12 cellular contexts compared by ENCODE assay signal in genomic region chr9:88041447-88041846, GRCh38.
DNase-seq lines count a peak whose midpoint lies in the region; ATAC-seq and TF ChIP-seq lines count a peak whose summit lies in the region.
"Had no signal": no experiment of that assay in that cellular context is flagged by ENCODE, and none has a peak within 500 bp of the region (broad histone marks: within the 10 kb centered on the region; RNA-seq: fewer than 3 reads in every experiment).

No MANE protein-coding gene starts in this region.

- ATAC-seq in heart right ventricle: no peak
- peak; percentile 56 for ATAC-seq in WTC11
- ATAC-seq: activated T-cell treated with anti-CD3 and anti-CD28 coated beads, Interleukin-2, amount 50 U/mL, for 72 hours; effector memory CD8-positive, alpha-beta T cell had no signal

- intact Hi-C loops in heart right ventricle (cut with DNase I): loop anchor here in 8 of 10 donors (5.0 to 10.0 kb wide), 2 partner anchors 357 to 364 kb away; no protein-coding TSS in a partner anchor

- H3K4me1 Mint-ChIP-seq in WTC11: peaks cover 23% of the 10 kb centered on the region
- H3K4me1 Mint-ChIP-seq: CD14-positive monocyte had no signal

- H3K36me3 ChIP-seq in heart right ventricle (no peaks in the 10 kb centered on the region), right atrium auricular region (no peaks in the 10 kb centered on the region)

- POLR2A ChIA-PET in WTC11 (lab: Charles Lee): no interaction called here

- CTCF ChIA-PET in WTC11 (lab: Charles Lee): interaction anchor here (0.6 to 3.4 kb wide), 16 partner anchors 9 to 207 kb away, joined by 3 to 31 read pairs (median 5); partner anchors contain the start of genes CDK20 and SPATA31E1

- H3K4me3 Mint-ChIP-seq in WTC11: no peak overlapping the region
- H3K4me3 Mint-ChIP-seq: activated T-cell treated with anti-CD3 and anti-CD28 coated beads, Interleukin-2, amount 50 U/mL, for 72 hours; CD14-positive monocyte; effector memory CD8-positive, alpha-beta T cell; T-helper 2 cell treated with Interferon-gamma antibody and Interleukin-4, amounts not matched to agents 5 μg/mL and 100 μg/mL, for 36 hours had no signal

- DNase-seq in heart right ventricle (no peak), right atrium auricular region (ENCODE audit: low spot score) (no peak), WTC11 (ENCODE audit: low spot score) (no peak), iris pigment epithelial cell (ENCODE audit: low read depth) (peak; percentile 26), SKM-1 treated with dmso at 0.1 percent for 144 hours (lab: John Stamatoyannopoulos, UW; ENCODE audit: unreplicated experiment) (no peak), HK-2 (ENCODE audit: unreplicated experiment) (no peak), islet precursor cell (no peak)
- DNase-seq in activated naive CD4-positive, alpha-beta T cell (lab: John Stamatoyannopoulos, UW): no peak
- DNase-seq: activated T-cell treated with anti-CD3 and anti-CD28 coated beads, Interleukin-2, amount 50 U/mL, for 72 hours; effector memory CD8-positive, alpha-beta T cell had no signal

- TF ChIP-seq CTCF in heart right ventricle (IDR thresholded peaks at IDR 0.05) (peak in 8 of 9 donors; percentile 6 to 50 (median 34)), right atrium auricular region (IDR thresholded peaks at IDR 0.05) (peak in 1 of 2 donors; percentile 55), WTC11 (IDR thresholded peaks at IDR 0.05) (peak; percentile 29; the same call in 1 of the 2 replicates)

- H3K27ac ChIP-seq in heart right ventricle (no peak overlapping the region), right atrium auricular region (no peak overlapping the region)

- no peak overlapping the region for H3K4me3 ChIP-seq in heart right ventricle
- H3K4me3 ChIP-seq in right atrium auricular region: no peak overlapping the region

- H3K27ac Mint-ChIP-seq in WTC11: no peak overlapping the region
- H3K27ac Mint-ChIP-seq: activated T-cell treated with anti-CD3 and anti-CD28 coated beads, Interleukin-2, amount 50 U/mL, for 72 hours; CD14-positive monocyte; effector memory CD8-positive, alpha-beta T cell; T-helper 2 cell treated with Interferon-gamma antibody and Interleukin-4, amounts not matched to agents 5 μg/mL and 100 μg/mL, for 36 hours had no signal

- H3K9me3 ChIP-seq in heart right ventricle: peaks cover 0 to 59% (median 29%) of the 10 kb centered on the region in 11 donors
- peaks cover 13 to 27% of the 10 kb centered on the region in 2 donors for H3K9me3 ChIP-seq in right atrium auricular region

- no peaks in the 10 kb centered on the region for H3K4me1 ChIP-seq in heart right ventricle
- H3K4me1 ChIP-seq in right atrium auricular region: no peaks in the 10 kb centered on the region

- H3K9me3 Mint-ChIP-seq in WTC11: peaks cover 53% of the 10 kb centered on the region

- H3K36me3 Mint-ChIP-seq in WTC11: peaks cover 54% of the 10 kb centered on the region
- H3K36me3 Mint-ChIP-seq: CD14-positive monocyte had no signal

- 91 to 96% methylated on average over 1 of the region's 1 CpG for WGBS in heart right ventricle, 2 donors

- H3K27me3 Mint-ChIP-seq in WTC11 (ENCODE audit: low read depth): peaks cover 8% of the 10 kb centered on the region

- H3K27me3 ChIP-seq in heart right ventricle (no peaks in the 10 kb centered on the region), right atrium auricular region (no peaks in the 10 kb centered on the region)

TF ChIP-seq in WTC11, 78 proteins besides CTCF, POLR2A, EP300 and RAD21:
- no peak for TF ChIP-seq TEAD1 (CRISPR knock-in tag; IDR thresholded peaks at IDR 0.05)
- no peak for TF ChIP-seq ATF2 (CRISPR knock-in tag; IDR thresholded peaks at IDR 0.05; ENCODE audit: borderline replicate concordance, low read depth)
- no peak for TF ChIP-seq ZBTB21 (CRISPR knock-in tag; IDR thresholded peaks at IDR 0.05; ENCODE audit: borderline replicate concordance)
- TF ChIP-seq TCF7 (CRISPR knock-in tag; IDR thresholded peaks at IDR 0.05; ENCODE audit: low read depth): no peak
- TF ChIP-seq ATF6 (CRISPR knock-in tag; IDR thresholded peaks at IDR 0.05): no peak
- TF ChIP-seq MLX (CRISPR knock-in tag; IDR thresholded peaks at IDR 0.05): no peak
- TF ChIP-seq CREM (CRISPR knock-in tag; IDR thresholded peaks at IDR 0.05): no peak
- TF ChIP-seq ATF3 (CRISPR knock-in tag; conservative IDR thresholded peaks at IDR 0.05): no peak
- no peak for TF ChIP-seq E2F1 (CRISPR knock-in tag; IDR thresholded peaks at IDR 0.05)
- TF ChIP-seq AR (CRISPR knock-in tag; IDR thresholded peaks at IDR 0.05): no peak
TF ChIP-seq in WTC11: peak in this region for 0.
